Comparison of ENCODE assay signal across 1 cellular context in the genomic region with DNA sequence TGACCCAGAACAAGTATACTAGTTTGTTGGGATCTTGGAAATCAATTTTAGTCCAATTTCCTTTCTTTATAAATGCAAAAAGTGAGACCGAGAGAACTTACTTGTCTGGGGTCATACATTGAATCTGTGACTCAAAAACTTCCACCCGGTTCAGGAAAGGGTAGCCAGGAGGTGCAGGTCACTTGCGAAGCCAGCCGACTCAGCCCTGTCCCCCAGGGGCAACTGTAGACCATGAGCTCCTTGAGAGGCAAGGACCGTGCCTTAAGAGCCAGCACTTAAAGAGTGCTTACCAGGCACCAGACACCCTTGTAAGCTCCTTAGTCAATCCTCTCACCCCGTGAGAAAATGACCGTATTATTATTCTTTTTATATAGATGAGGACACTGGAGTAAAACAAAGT.
TF ChIP-seq lines count a peak whose summit lies in the region.

No MANE protein-coding gene starts in this region.

TF ChIP-seq in K562, 482 proteins besides CTCF, POLR2A, EP300 and RAD21 (continued from another document):
- TF ChIP-seq, protein P1, sequence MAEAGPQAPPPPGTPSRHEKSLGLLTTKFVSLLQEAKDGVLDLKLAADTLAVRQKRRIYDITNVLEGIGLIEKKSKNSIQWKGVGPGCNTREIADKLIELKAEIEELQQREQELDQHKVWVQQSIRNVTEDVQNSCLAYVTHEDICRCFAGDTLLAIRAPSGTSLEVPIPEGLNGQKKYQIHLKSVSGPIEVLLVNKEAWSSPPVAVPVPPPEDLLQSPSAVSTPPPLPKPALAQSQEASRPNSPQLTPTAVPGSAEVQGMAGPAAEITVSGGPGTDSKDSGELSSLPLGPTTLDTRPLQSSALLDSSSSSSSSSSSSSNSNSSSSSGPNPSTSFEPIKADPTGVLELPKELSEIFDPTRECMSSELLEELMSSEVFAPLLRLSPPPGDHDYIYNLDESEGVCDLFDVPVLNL (CRISPR knock-in tag; IDR thresholded peaks at IDR 0.05; ENCODE audit: low read depth) = no peak
- no peak for TF ChIP-seq GATAD2A (IDR thresholded peaks at IDR 0.05)
- TF ChIP-seq RBM15 (IDR thresholded peaks at IDR 0.05; ENCODE audit: insufficient read depth, low read length) = no peak
- TF ChIP-seq, protein P2, sequence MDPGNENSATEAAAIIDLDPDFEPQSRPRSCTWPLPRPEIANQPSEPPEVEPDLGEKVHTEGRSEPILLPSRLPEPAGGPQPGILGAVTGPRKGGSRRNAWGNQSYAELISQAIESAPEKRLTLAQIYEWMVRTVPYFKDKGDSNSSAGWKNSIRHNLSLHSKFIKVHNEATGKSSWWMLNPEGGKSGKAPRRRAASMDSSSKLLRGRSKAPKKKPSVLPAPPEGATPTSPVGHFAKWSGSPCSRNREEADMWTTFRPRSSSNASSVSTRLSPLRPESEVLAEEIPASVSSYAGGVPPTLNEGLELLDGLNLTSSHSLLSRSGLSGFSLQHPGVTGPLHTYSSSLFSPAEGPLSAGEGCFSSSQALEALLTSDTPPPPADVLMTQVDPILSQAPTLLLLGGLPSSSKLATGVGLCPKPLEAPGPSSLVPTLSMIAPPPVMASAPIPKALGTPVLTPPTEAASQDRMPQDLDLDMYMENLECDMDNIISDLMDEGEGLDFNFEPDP (CRISPR knock-in tag; IDR thresholded peaks at IDR 0.05) = no peak
- TF ChIP-seq RHOXF2B (CRISPR knock-in tag; conservative IDR thresholded peaks at IDR 0.05) = no peak
- TF ChIP-seq PURB (CRISPR knock-in tag; IDR thresholded peaks at IDR 0.05; ENCODE audit: low read depth) = no peak
- no peak for TF ChIP-seq HDAC2 (IDR thresholded peaks at IDR 0.05)
- TF ChIP-seq SAFB2 (IDR thresholded peaks at IDR 0.05; ENCODE audit: borderline replicate concordance, low read depth, low read length, severe bottlenecking) = no peak
- TF ChIP-seq HMG20A (CRISPR knock-in tag; conservative IDR thresholded peaks at IDR 0.05) = no peak
- TF ChIP-seq NCOA4 (IDR thresholded peaks at IDR 0.05; ENCODE audit: partially characterized antibody) = no peak
- TF ChIP-seq, protein P3, sequence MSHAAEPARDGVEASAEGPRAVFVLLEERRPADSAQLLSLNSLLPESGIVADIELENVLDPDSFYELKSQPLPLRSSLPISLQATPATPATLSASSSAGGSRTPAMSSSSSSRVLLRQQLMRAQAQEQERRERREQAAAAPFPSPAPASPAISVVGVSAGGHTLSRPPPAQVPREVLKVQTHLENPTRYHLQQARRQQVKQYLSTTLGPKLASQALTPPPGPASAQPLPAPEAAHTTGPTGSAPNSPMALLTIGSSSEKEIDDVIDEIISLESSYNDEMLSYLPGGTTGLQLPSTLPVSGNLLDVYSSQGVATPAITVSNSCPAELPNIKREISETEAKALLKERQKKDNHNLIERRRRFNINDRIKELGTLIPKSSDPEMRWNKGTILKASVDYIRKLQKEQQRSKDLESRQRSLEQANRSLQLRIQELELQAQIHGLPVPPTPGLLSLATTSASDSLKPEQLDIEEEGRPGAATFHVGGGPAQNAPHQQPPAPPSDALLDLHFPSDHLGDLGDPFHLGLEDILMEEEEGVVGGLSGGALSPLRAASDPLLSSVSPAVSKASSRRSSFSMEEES (CRISPR knock-in tag; IDR thresholded peaks at IDR 0.05) = no peak
- TF ChIP-seq ZNF212 (CRISPR knock-in tag; IDR thresholded peaks at IDR 0.05) = no peak
- TF ChIP-seq MECOM (CRISPR knock-in tag; IDR thresholded peaks at IDR 0.05) = no peak
- TF ChIP-seq ZNF76 (CRISPR knock-in tag; IDR thresholded peaks at IDR 0.05; ENCODE audit: borderline replicate concordance) = no peak
- no peak for TF ChIP-seq HDAC3 (IDR thresholded peaks at IDR 0.05; ENCODE audit: borderline replicate concordance, partially characterized antibody)
- TF ChIP-seq MAZ (CRISPR knock-in tag; conservative IDR thresholded peaks at IDR 0.05 in 1 of 2, IDR thresholded peaks at IDR 0.05 in 1 of 2) = no peak
- TF ChIP-seq, protein P4, sequence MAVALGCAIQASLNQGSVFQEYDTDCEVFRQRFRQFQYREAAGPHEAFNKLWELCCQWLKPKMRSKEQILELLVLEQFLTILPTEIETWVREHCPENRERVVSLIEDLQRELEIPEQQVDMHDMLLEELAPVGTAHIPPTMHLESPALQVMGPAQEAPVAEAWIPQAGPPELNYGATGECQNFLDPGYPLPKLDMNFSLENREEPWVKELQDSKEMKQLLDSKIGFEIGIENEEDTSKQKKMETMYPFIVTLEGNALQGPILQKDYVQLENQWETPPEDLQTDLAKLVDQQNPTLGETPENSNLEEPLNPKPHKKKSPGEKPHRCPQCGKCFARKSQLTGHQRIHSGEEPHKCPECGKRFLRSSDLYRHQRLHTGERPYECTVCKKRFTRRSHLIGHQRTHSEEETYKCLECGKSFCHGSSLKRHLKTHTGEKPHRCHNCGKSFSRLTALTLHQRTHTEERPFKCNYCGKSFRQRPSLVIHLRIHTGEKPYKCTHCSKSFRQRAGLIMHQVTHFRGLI (CRISPR knock-in tag; IDR thresholded peaks at IDR 0.05) = no peak
- TF ChIP-seq TCF7 (IDR thresholded peaks at IDR 0.05; ENCODE audit: borderline replicate concordance) = no peak
